Comparison of ENCODE assay signal across 8 cellular contexts in the genomic region with DNA sequence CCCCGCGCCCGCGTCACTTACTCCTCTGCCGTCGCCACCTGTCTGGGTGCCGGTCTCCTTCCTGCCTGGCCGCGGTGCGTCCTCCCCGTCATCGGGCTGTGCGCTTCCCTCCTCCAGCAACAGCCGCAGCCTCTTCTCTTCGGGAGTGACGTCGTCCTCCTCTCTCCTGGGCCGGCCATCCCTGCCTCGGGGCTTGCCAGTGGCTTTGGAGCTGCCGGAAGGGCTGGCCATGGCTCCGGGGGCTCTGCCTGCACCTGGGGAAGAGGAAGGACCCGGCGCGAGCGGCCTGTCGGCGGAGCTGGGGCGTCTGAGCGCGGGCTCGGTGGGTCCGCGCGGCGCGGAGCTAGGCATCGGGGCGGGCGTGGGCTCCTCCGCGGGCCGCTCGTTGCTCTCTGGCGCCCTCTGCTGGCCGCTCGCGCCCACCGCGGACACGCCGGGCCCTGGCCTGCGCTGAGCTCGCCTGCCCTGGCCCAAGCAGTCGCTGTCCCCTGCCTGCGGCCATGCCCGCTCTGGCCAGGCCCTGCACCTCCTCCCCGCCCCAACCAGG. TPM values are rescaled to one million over a fixed set of nuclear protein-coding genes. Genes with fewer than 3 reads are reported as not detected.
DNase-seq lines count a peak whose midpoint lies in the region; FAIRE-seq and TF ChIP-seq lines count a peak whose summit lies in the region.
"Not testable (repeated sequence)": the region's sequence is repeated elsewhere in the genome, so short reads cannot be mapped to it uniquely, and the experiment has no call there.

No MANE protein-coding gene starts in this region.

- H3K9me3 ChIP-seq in esophagus squamous epithelium; mesenchymal stem cell (ENCODE audit: control insufficient read depth, low read length): not testable (repeated sequence)

- H2AFZ ChIP-seq in mesenchymal stem cell (ENCODE audit: low read depth, low read length), result not testable (repeated sequence)

- not testable (repeated sequence) for H2AK5ac ChIP-seq in mesenchymal stem cell (ENCODE audit: low read length, severe bottlenecking)

- H3K79me1 ChIP-seq in mesenchymal stem cell (replicated peaks; ENCODE audit: low read length, poor library complexity, severe bottlenecking), result not testable (repeated sequence)

- in situ Hi-C loops in ACHN (cut with HindIII; ENCODE audit: low pct_ligation_motif_present, low pct_unique_long_range_greater_than_20kb, low sequenced_read_pairs), result not testable (repeated sequence)

- H3K23ac ChIP-seq in mesenchymal stem cell (ENCODE audit: low read length in 2 of 2), result not testable (repeated sequence)

- not testable (repeated sequence) for H4K91ac ChIP-seq in mesenchymal stem cell (ENCODE audit: low read length)

- not testable (repeated sequence) for FAIRE-seq in GM18507 (lab: Jason Lieb, UNC)

- DNase-seq in ACHN (peak; percentile 59), GM18507 (ENCODE audit: extremely low spot score, insufficient read length, low read depth) (peak; percentile 33), NCI-H2029 treated with DMSO at 0.1 percent for 48 hours (lab: John Stamatoyannopoulos, UW) (peak; percentile 14), mesenchymal stem cell (peak; percentile 64)
- DNase-seq in activated gamma-delta T cell treated with anti-CD3 and anti-CD28 coated beads, Interleukin-2, amount 50 U/mL, for 16 hours (ENCODE audit: low read depth), result peak; percentile 67
- DNase-seq in esophagus squamous epithelium (lab: John Stamatoyannopoulos, UW), result not testable (repeated sequence)
- DNase-seq in stimulated activated CD4-positive, alpha-beta T cell treated with anti-CD3 and anti-CD28 coated beads, Interleukin-1b, Interleukin-23, amount 100 ng/mL, for 24 hours (ENCODE audit: low read depth in 4 of 4, low spot score in 1 of 4), result peak; percentile 51 to 81 (median 60)

- H3K27ac ChIP-seq in esophagus squamous epithelium, result peak overlapping the region in 2 of 4 donors; percentile 42 to 45
- not testable (repeated sequence) for H3K27ac ChIP-seq in mesenchymal stem cell (ENCODE audit: low read length, poor library complexity, severe bottlenecking)

- H4K8ac ChIP-seq in mesenchymal stem cell (ENCODE audit: low read length), result not testable (repeated sequence)

- peaks cover 0 to 37% (median 0%) of the 10 kb centered on the region in 4 donors for H3K27me3 ChIP-seq in esophagus squamous epithelium
- H3K27me3 ChIP-seq in mesenchymal stem cell (ENCODE audit: control insufficient read depth in 1 of 2, insufficient read depth in 1 of 2, low read length in 2 of 2), result peaks cover 11 to 18% of the 10 kb centered on the region in 2 experiments

- not testable (repeated sequence) for H3K9ac ChIP-seq in mesenchymal stem cell (ENCODE audit: low read length)

- not testable (repeated sequence) for H3K4me1 ChIP-seq in esophagus squamous epithelium; mesenchymal stem cell (ENCODE audit: control insufficient read depth, insufficient read depth, low read depth, low read length)

- H3K18ac ChIP-seq in mesenchymal stem cell (ENCODE audit: low read depth in 1 of 2, low read length in 2 of 2), result not testable (repeated sequence)

- H3K4me3 Mint-ChIP-seq in T-helper 1 cell treated with Interleukin-12 subunit alpha and Interleukin-12 subunit beta and Interleukin-4 antibody, amounts not matched to agents 30 μg/mL and 1 μg/mL, for 36 hours, result peak overlapping the region; percentile 81

- peak overlapping the region; percentile 28 to 75 (median 53) for H3K4me3 ChIP-seq in esophagus squamous epithelium
- peak overlapping the region; percentile 44 to 65 for H3K4me3 ChIP-seq in mesenchymal stem cell (ENCODE audit: insufficient read depth in 1 of 2, low read depth in 1 of 2, low read length in 2 of 2)

- peak overlapping the region; percentile 90 for H3K4me2 ChIP-seq in mesenchymal stem cell (ENCODE audit: low read length, poor library complexity, severe bottlenecking)

- intact Hi-C loops in esophagus squamous epithelium (cut with DNase I), result not testable (repeated sequence)

- TF ChIP-seq CTCF in esophagus squamous epithelium (IDR thresholded peaks at IDR 0.05), result peak; percentile 58 to 72 (median 62)

- H3K36me3 Mint-ChIP-seq in T-helper 1 cell treated with Interleukin-12 subunit alpha and Interleukin-12 subunit beta and Interleukin-4 antibody, amounts not matched to agents 30 μg/mL and 1 μg/mL, for 36 hours (ENCODE audit: low read depth), result not testable (repeated sequence)

- H2BK15ac ChIP-seq in mesenchymal stem cell (ENCODE audit: low read depth, poor library complexity, severe bottlenecking), result peak overlapping the region; percentile 3

- H3K9me3 Mint-ChIP-seq in T-helper 1 cell treated with Interleukin-12 subunit alpha and Interleukin-12 subunit beta and Interleukin-4 antibody, amounts not matched to agents 30 μg/mL and 1 μg/mL, for 36 hours, result not testable (repeated sequence)

- TF ChIP-seq POLR2A in esophagus squamous epithelium (IDR thresholded peaks at IDR 0.05), result not testable (repeated sequence)

- WGBS in esophagus squamous epithelium, 2 donors, result no CpG with 5 or more reads among the region's 57 CpGs
- 0% methylated on average over 21 of the region's 57 CpGs for WGBS in mesenchymal stem cell

- not testable (repeated sequence) for H3K27ac Mint-ChIP-seq in T-helper 1 cell treated with Interleukin-12 subunit alpha and Interleukin-12 subunit beta and Interleukin-4 antibody, amounts not matched to agents 30 μg/mL and 1 μg/mL, for 36 hours

- not testable (repeated sequence) for H3K4ac ChIP-seq in mesenchymal stem cell (ENCODE audit: low read depth in 1 of 2, low read length in 2 of 2)

- H3K27me3 Mint-ChIP-seq in T-helper 1 cell treated with Interleukin-12 subunit alpha and Interleukin-12 subunit beta and Interleukin-4 antibody, amounts not matched to agents 30 μg/mL and 1 μg/mL, for 36 hours (ENCODE audit: low read depth), result peaks cover 47% of the 10 kb centered on the region

- not testable (repeated sequence) for H2BK5ac ChIP-seq in mesenchymal stem cell (ENCODE audit: low read depth, low read length, poor library complexity, severe bottlenecking)

- not testable (repeated sequence) for H3K4me1 Mint-ChIP-seq in T-helper 1 cell treated with Interleukin-12 subunit alpha and Interleukin-12 subunit beta and Interleukin-4 antibody, amounts not matched to agents 30 μg/mL and 1 μg/mL, for 36 hours (ENCODE audit: low read depth)

- not testable (repeated sequence) for H2BK12ac ChIP-seq in mesenchymal stem cell (ENCODE audit: low read length in 2 of 2)

- not testable (repeated sequence) for H2BK120ac ChIP-seq in mesenchymal stem cell (ENCODE audit: low read depth, low read length)

- not testable (repeated sequence) for H3K14ac ChIP-seq in mesenchymal stem cell (ENCODE audit: low read length in 2 of 2)

- not testable (repeated sequence) for H3K36me3 ChIP-seq in esophagus squamous epithelium; mesenchymal stem cell (ENCODE audit: control insufficient read depth in 1 of 2, insufficient read depth in 2 of 2, low read depth in 1 of 2, low read length in 2 of 2)

RNA-seq across cellular contexts. Expression of a gene that starts 48.4 kb away (rescaled TPM):
- 10 to 100 TPM; 13.5 to 38.0 (median 31.5) TPM for total RNA-seq in esophagus squamous epithelium
- 12.1 TPM for polyA plus RNA-seq in mesenchymal stem cell (2013, experiment 1 of 2)
- 11.5 TPM for polyA plus RNA-seq in mesenchymal stem cell (2013, experiment 2 of 2)

RNA-seq across cellular contexts. Expression of a gene that starts 54.6 kb away (rescaled TPM):
- 10 to 100 TPM in 2 of 4 donors, 1 to 10 TPM in 2; 1.6 to 15.7 (median 8.0) TPM for total RNA-seq in esophagus squamous epithelium
- 22.4 TPM for polyA plus RNA-seq in mesenchymal stem cell (2013, experiment 1 of 2)
- polyA plus RNA-seq in mesenchymal stem cell (2013, experiment 2 of 2), result 22.5 TPM
